7 cellular contexts compared by ENCODE assay signal in genomic region chr3:183161552-183162345, GRCh38. TPM values are rescaled to one million over a fixed set of nuclear protein-coding genes. Genes with fewer than 3 reads are reported as not detected.
A peak's percentile ranks its signal among the peaks of the same experiment; 100 is the strongest.
DNase-seq lines count a peak whose midpoint lies in the region; ATAC-seq and TF ChIP-seq lines count a peak whose summit lies in the region.

No MANE protein-coding gene starts in this region.

- peaks cover 18% of the 10 kb centered on the region for H3K4me1 ChIP-seq in HUES6 (ENCODE audit: control insufficient read depth, insufficient read depth, low read length)
- peaks cover 11% of the 10 kb centered on the region for H3K4me1 ChIP-seq in mammary epithelial cell (ENCODE audit: insufficient read depth, low read length)
- peaks cover 19% of the 10 kb centered on the region for H3K4me1 ChIP-seq in mononuclear cell (ENCODE audit: insufficient read depth, low read length)

- peak overlapping the region; percentile 99 for H3K4me2 ChIP-seq in mammary epithelial cell (ENCODE audit: insufficient read depth, low read depth, low read length)

- H3K79me2 ChIP-seq in mammary epithelial cell (ENCODE audit: insufficient read depth, low read length), result no peaks in the 10 kb centered on the region

- H3K27me3 ChIP-seq in HUES6 (ENCODE audit: control insufficient read depth, insufficient read depth, low read length), result peaks cover 32% of the 10 kb centered on the region
- no peaks in the 10 kb centered on the region for H3K27me3 ChIP-seq in mammary epithelial cell (ENCODE audit: insufficient read depth, low read length)
- peaks cover 24% of the 10 kb centered on the region for H3K27me3 ChIP-seq in mononuclear cell (ENCODE audit: insufficient read depth, low read length)

- dilution Hi-C loops in mammary epithelial cell (cut with HindIII; ENCODE audit: low sequenced_read_pairs), result no loop called here

- H3K4me3 ChIP-seq in HUES6 (ENCODE audit: low read depth, low read length) (peak overlapping the region; percentile 70), mammary epithelial cell (replicated peaks in 1 of 3; ENCODE audit: insufficient read depth in 1 of 3, low read depth in 2 of 3, low read length in 3 of 3) (peak overlapping the region; percentile 66 to 76 (median 75)), mononuclear cell (ENCODE audit: low read length) (peak overlapping the region; percentile 41)

- no peaks in the 10 kb centered on the region for H3K36me3 ChIP-seq in HUES6 (ENCODE audit: control insufficient read depth, insufficient read depth, low read length)
- H3K36me3 ChIP-seq in mammary epithelial cell (ENCODE audit: insufficient read depth, low read length), result no peaks in the 10 kb centered on the region

- peak; percentile 70 for ATAC-seq in GM18511 (IDR thresholded peaks at IDR 0.05; ENCODE audit: unreplicated experiment)
- ATAC-seq in GM21526 (IDR thresholded peaks at IDR 0.05; ENCODE audit: low FRiP score, unreplicated experiment), result peak; percentile 69

- intact Hi-C loops in mammary epithelial cell (cut with micrococcal nuclease), result no loop called here

- peak overlapping the region; percentile 96 for H2AFZ ChIP-seq in mammary epithelial cell (ENCODE audit: low read depth, low read length)

- CTCF ChIA-PET in mammary epithelial cell (lab: Charles Lee; ENCODE audit: low non-redundant PET), result no interaction called here

- DNase-seq in mammary epithelial cell (no peak), NCI-H1092 treated with DMSO at 0.1 percent for 48 hours (lab: John Stamatoyannopoulos, UW) (no peak), NCI-H2081 (lab: John Stamatoyannopoulos, UW) (no peak)

- H3K9me3 ChIP-seq in HUES6 (ENCODE audit: control insufficient read depth, insufficient read depth, low read depth, low read length) (no peaks in the 10 kb centered on the region), mammary epithelial cell (replicated peaks; ENCODE audit: insufficient read depth, low read length) (no peaks in the 10 kb centered on the region), mononuclear cell (ENCODE audit: low read depth, low read length) (no peaks in the 10 kb centered on the region)

- BruUV-seq in mammary epithelial cell (replicated peaks; lab: Mats Ljungman, UMichigan), result no TSS peak

- in situ Hi-C loops in mammary epithelial cell (cut with MboI; ENCODE audit: low sequenced_read_pairs in 2 of 2), result no loop called here

- no peak for TF ChIP-seq CTCF in mammary epithelial cell (conservative IDR thresholded peaks at IDR 0.05 in 1 of 2, IDR thresholded peaks at IDR 0.05 in 1 of 2; ENCODE audit: extremely low read depth in 1 of 2, insufficient read depth in 1 of 2, low read depth in 1 of 2, low read length in 2 of 2)

- H3K27ac ChIP-seq in HUES6 (ENCODE audit: low read depth, low read length) (no peak overlapping the region), mammary epithelial cell (ENCODE audit: insufficient read depth, low read depth, low read length) (no peak overlapping the region)

- H4K20me1 ChIP-seq in mammary epithelial cell (ENCODE audit: insufficient read depth, low read length), result no peaks in the 10 kb centered on the region

- WGBS in mammary epithelial cell (ENCODE audit: low coverage, missing lambda C conversion rate), result 47% methylated on average over 19 of the region's 25 CpGs

- H3K9ac ChIP-seq in HUES6 (ENCODE audit: low read length) (no peak overlapping the region), mammary epithelial cell (ENCODE audit: insufficient read depth, low read length) (no peak overlapping the region)

RNA-seq across cellular contexts. Expression of gene LAMP3, which starts 0.8 kb away (rescaled TPM):
- total RNA-seq in mammary epithelial cell (1 to 10 TPM in 1 of 2 donors, under 1 TPM in 1; 0.83 to 1.7 TPM), mononuclear cell (1.3 TPM)
- polyA plus RNA-seq in mammary epithelial cell, result 0.40 TPM
- polyA minus RNA-seq in mammary epithelial cell, result not detected
